ENCODE assay signal across 8 cellular contexts in genomic region chr3:115783938-115784738, GRCh38.
DNase-seq lines count a peak whose midpoint lies in the region; ATAC-seq and TF ChIP-seq lines count a peak whose summit lies in the region.

No MANE protein-coding gene starts in this region.

- peak; percentile 74 to 87 for TF ChIP-seq RAD21 in liver (IDR thresholded peaks at IDR 0.05)

- peak overlapping the region; percentile 85 to 93 for H3K27ac ChIP-seq in liver (ENCODE audit: low read depth in 1 of 2, low read length in 2 of 2)

- peaks cover 12% of the 10 kb centered on the region for H3K4me1 Mint-ChIP-seq in CD14-positive monocyte

- no peaks in the 10 kb centered on the region for H3K36me3 ChIP-seq in liver (ENCODE audit: control insufficient read depth in 4 of 4, insufficient read depth in 3 of 4, low read depth in 1 of 4, low read length in 3 of 4)

- peak overlapping the region; percentile 85 to 96 for H3K4me3 Mint-ChIP-seq in CD14-positive monocyte

- under 1% methylated on average over 81 of the region's 81 CpGs for WGBS in liver

- H3K36me3 Mint-ChIP-seq in CD14-positive monocyte, result no peaks in the 10 kb centered on the region

- H3K27me3 Mint-ChIP-seq in CD14-positive monocyte (ENCODE audit: low read depth in 3 of 3), result peaks cover 16 to 29% (median 23%) of the 10 kb centered on the region in 3 donors

- H3K9me3 Mint-ChIP-seq in CD14-positive monocyte, result peaks cover 0 to 2% (median 0%) of the 10 kb centered on the region in 7 donors

- DNase-seq in CD14-positive monocyte (ENCODE audit: low spot score) (peak; percentile 71), NCI-H69 (lab: John Stamatoyannopoulos, UW) (peak; percentile 94), dermis blood vessel endothelial cell (peak; percentile 92)
- peak; percentile 89 for DNase-seq in activated CD4-positive, alpha-beta T cell treated with anti-CD3 and anti-CD28 coated beads, Interleukin-2, amount 50 U/mL, for 1 hour
- DNase-seq in stimulated activated CD4-positive, alpha-beta T cell treated with anti-CD3 and anti-CD28 coated beads, Interleukin-4, amount 100 ng/mL, for 1 hour, result peak; percentile 89

- peak overlapping the region in 4 of 7 donors; percentile 31 to 84 (median 80) for H3K27ac Mint-ChIP-seq in CD14-positive monocyte

- intact Hi-C loops in CD14-positive monocyte (cut with micrococcal nuclease), result no loop called here

- no peaks in the 10 kb centered on the region for H3K27me3 ChIP-seq in liver (ENCODE audit: control insufficient read depth in 4 of 4, insufficient read depth in 4 of 4, low read length in 3 of 4)

- TF ChIP-seq CTCF in CD14-positive monocyte (IDR thresholded peaks at IDR 0.05) (peak; percentile 98), liver (IDR thresholded peaks at IDR 0.05; ENCODE audit: low read depth, low read length, missing input control) (peak; percentile 97)

- peaks cover 0 to 10% (median 6%) of the 10 kb centered on the region in 4 donors for H3K4me1 ChIP-seq in liver (ENCODE audit: control insufficient read depth in 4 of 4, insufficient read depth in 4 of 4, low read length in 3 of 4)

- H3K9me3 ChIP-seq in liver (ENCODE audit: control insufficient read depth in 4 of 4, low read length in 3 of 4), result no peaks in the 10 kb centered on the region

- peak overlapping the region in 1 of 2 donors; percentile 53 for H3K9ac ChIP-seq in liver (ENCODE audit: low read depth in 1 of 2, low read length in 2 of 2)

- peak; percentile 91 for ATAC-seq in GM19438 (IDR thresholded peaks at IDR 0.05; ENCODE audit: low read depth, unreplicated experiment)
- peak; percentile 78 for ATAC-seq in HG03565 (IDR thresholded peaks at IDR 0.05; ENCODE audit: unreplicated experiment)

- peak overlapping the region; percentile 59 to 75 (median 68) for H3K4me3 ChIP-seq in liver (ENCODE audit: low read depth in 1 of 3, low read length in 3 of 3)

TF ChIP-seq in liver, 16 proteins besides CTCF, POLR2A, EP300 and RAD21:
- TF ChIP-seq SP1 (IDR thresholded peaks at IDR 0.05) (peak; percentile 11), RXRA (IDR thresholded peaks at IDR 0.05) (peak; percentile 40 to 54), EGR1 (IDR thresholded peaks at IDR 0.05; ENCODE audit: low read depth in 2 of 2) (peak in 1 of 2 donors; percentile 18), MAX (IDR thresholded peaks at IDR 0.05) (peak; percentile 67), HNF4G (IDR thresholded peaks at IDR 0.05) (no peak), HNF4A (conservative IDR thresholded peaks at IDR 0.05) (peak in 1 of 2 donors; percentile 18), GABPA (IDR thresholded peaks at IDR 0.05 in 1 of 2, conservative IDR thresholded peaks at IDR 0.05 in 1 of 2) (no peak), YY1 (IDR thresholded peaks at IDR 0.05) (peak; percentile 25)

Comparison
In these comparisons a context has a peak if more than half of its experiments do, and no peak if none do; other contexts are left out.
1. Peak in every context shown above with its lines: DNase-seq, ATAC-seq, H3K4me3 ChIP-seq and H3K27ac ChIP-seq.